Comparison of ENCODE assay signal across 13 cellular contexts in the genomic region with DNA sequence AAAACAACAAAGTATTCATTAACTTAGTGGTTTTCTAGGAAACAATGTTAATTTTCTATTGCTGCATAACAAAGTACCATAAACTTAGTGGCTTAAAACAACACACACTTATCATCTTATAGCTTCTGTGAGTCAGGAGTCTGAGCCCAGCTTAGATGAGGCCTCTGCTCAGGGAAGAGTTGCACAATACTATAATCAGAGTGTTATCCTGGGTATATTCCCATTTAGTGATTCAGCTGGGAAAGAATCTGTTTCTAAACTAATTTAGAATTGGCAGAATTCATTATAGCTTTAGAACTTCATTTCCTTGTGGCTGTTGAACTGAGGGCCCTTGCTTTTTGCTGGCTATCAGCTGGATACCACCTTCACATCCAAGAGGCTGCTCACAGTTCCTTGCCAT.
A peak's percentile ranks its signal among the peaks of the same experiment; 100 is the strongest.
DNase-seq lines count a peak whose midpoint lies in the region; ATAC-seq and TF ChIP-seq lines count a peak whose summit lies in the region.
"Had no signal": no experiment of that assay in that cellular context is flagged by ENCODE, and none has a peak within 500 bp of the region (broad histone marks: within the 10 kb centered on the region; RNA-seq: fewer than 3 reads in every experiment).

No MANE protein-coding gene starts in this region.

- H3K4me2 ChIP-seq in GM23248 (ENCODE audit: unreplicated experiment) (no peak overlapping the region), PC-3 (ENCODE audit: low read length) (no peak overlapping the region)

- CTCF ChIA-PET in PC-3 (lab: Charles Lee), result no interaction called here

- H3K4me3 ChIP-seq in GM23248, result no peak overlapping the region
- H3K4me3 ChIP-seq in PC-3 (ENCODE audit: low read length), result no peak overlapping the region
- H3K4me3 ChIP-seq in HAP-1, result no peak overlapping the region
- H3K4me3 ChIP-seq: ascending aorta, spleen had no signal

- H3K9me2 ChIP-seq in GM23248 (ENCODE audit: insufficient read depth) (no peaks in the 10 kb centered on the region), PC-3 (replicated peaks; ENCODE audit: low read length) (no peaks in the 10 kb centered on the region)

- H3K9me3 ChIP-seq in GM23248 (ENCODE audit: low read depth) (peaks cover 3% of the 10 kb centered on the region), PC-3 (ENCODE audit: low read length) (no peaks in the 10 kb centered on the region), HAP-1 (no peaks in the 10 kb centered on the region)
- H3K9me3 ChIP-seq: ascending aorta, spleen had no signal

- H3K9ac ChIP-seq in GM23248, result no peak overlapping the region
- H3K9ac ChIP-seq in PC-3 (ENCODE audit: low read length), result no peak overlapping the region

- no TSS peak for BruUV-seq in PC-3 (replicated peaks; lab: Mats Ljungman, UMichigan)

- intact Hi-C loops in PC-3 (cut with micrococcal nuclease), result no loop called here

- H3K27ac ChIP-seq in GM23248 (no peak overlapping the region), PC-3 (ENCODE audit: low read length) (no peak overlapping the region)
- H3K27ac ChIP-seq: ascending aorta, spleen had no signal

- H3K79me2 ChIP-seq in GM23248 (ENCODE audit: insufficient read depth) (no peaks in the 10 kb centered on the region), PC-3 (ENCODE audit: low read length) (no peaks in the 10 kb centered on the region)

- peak; percentile 6 for DNase-seq in GM23248
- DNase-seq in PC-3, result peak; percentile 5
- peak; percentile 95 for DNase-seq in fibroblast of peridontal ligament (ENCODE audit: extremely low read depth)
- peak; percentile 97 for DNase-seq in renal cortical epithelial cell (ENCODE audit: low read depth)
- no peak for DNase-seq in HAP-1 (ENCODE audit: low spot score in 2 of 2)
- DNase-seq in erythroblast (lab: John Stamatoyannopoulos, UW), result no peak
- DNase-seq: activated T-cell treated with anti-CD3 and anti-CD28 coated beads, Interleukin-2, amount 50 U/mL, for 24 hours; effector memory CD4-positive, alpha-beta T cell; nephron progenitor cell; spleen had no signal

- no peak for TF ChIP-seq POLR2A in erythroblast (IDR thresholded peaks at IDR 0.05; ENCODE audit: low read length)

- H4K20me1 ChIP-seq in GM23248 (ENCODE audit: insufficient read depth), result no peaks in the 10 kb centered on the region
- H4K20me1 ChIP-seq in PC-3 (ENCODE audit: low read length), result no peaks in the 10 kb centered on the region

- H3K36me3 ChIP-seq in GM23248 (ENCODE audit: low read depth) (no peaks in the 10 kb centered on the region), PC-3 (ENCODE audit: low read depth, low read length) (no peaks in the 10 kb centered on the region), HAP-1 (replicated peaks) (no peaks in the 10 kb centered on the region)
- H3K36me3 ChIP-seq: ascending aorta, spleen had no signal

- H3K4me1 ChIP-seq in GM23248 (ENCODE audit: insufficient read depth) (no peaks in the 10 kb centered on the region), PC-3 (ENCODE audit: insufficient read depth, low read length) (no peaks in the 10 kb centered on the region), HAP-1 (peaks cover 3% of the 10 kb centered on the region; the same call in 1 of the 2 replicates)
- H3K4me1 ChIP-seq: spleen had no signal

- TF ChIP-seq CTCF in PC-3 (conservative IDR thresholded peaks at IDR 0.05; ENCODE audit: low read depth, low read length), result no peak

- H3K27me3 ChIP-seq in GM23248 (replicated peaks; ENCODE audit: insufficient read depth), result no peaks in the 10 kb centered on the region
- no peaks in the 10 kb centered on the region for H3K27me3 ChIP-seq in PC-3 (ENCODE audit: low read length)
- no peaks in the 10 kb centered on the region; the same call in 1 of the 2 replicates for H3K27me3 ChIP-seq in HAP-1 (ENCODE audit: low read depth)
- H3K27me3 ChIP-seq: ascending aorta, spleen had no signal

- POLR2A ChIA-PET in PC-3 (lab: Charles Lee; ENCODE audit: unreplicated experiment), result no interaction called here

- H2AFZ ChIP-seq in GM23248, result no peak overlapping the region
- no peak overlapping the region for H2AFZ ChIP-seq in PC-3 (ENCODE audit: low read length)

- ATAC-seq in PC-3, result no peak
- no peak for ATAC-seq in HG02885 (IDR thresholded peaks at IDR 0.05; ENCODE audit: poor library complexity, unreplicated experiment)
- ATAC-seq: left lobe of liver had no signal

- no peaks in the 10 kb centered on the region for H3F3A ChIP-seq in GM23248 (ENCODE audit: insufficient read depth)
- no peaks in the 10 kb centered on the region for H3F3A ChIP-seq in PC-3 (ENCODE audit: low read length, unreplicated experiment)

- in situ Hi-C loops in GM23248 (cut with MboI), result no loop called here
- in situ Hi-C loops in HAP-1 (cut with MboI; ENCODE audit: low sequenced_read_pairs), result no loop called here

Comparison
In these comparisons a context has a peak if more than half of its experiments do, and no peak if none do; other contexts are left out.
1. DNase-seq: peak in GM23248 (single experiment), PC-3 (single experiment), fibroblast of peridontal ligament (single experiment) and renal cortical epithelial cell (single experiment); none in HAP-1 (0 of 2) and erythroblast (0 of 2).